ENCODE assay signal across 12 cellular contexts in genomic region chr6:20875369-20875963, GRCh38.
DNase-seq lines count a peak whose midpoint lies in the region; ATAC-seq, FAIRE-seq and TF ChIP-seq lines count a peak whose summit lies in the region.
"Had no signal": no experiment of that assay in that cellular context is flagged by ENCODE, and none has a peak within 500 bp of the region (broad histone marks: within the 10 kb centered on the region; RNA-seq: fewer than 3 reads in every experiment).

No MANE protein-coding gene starts in this region.

- no peaks in the 10 kb centered on the region for H3K27me3 Mint-ChIP-seq in progenitor cell of endocrine pancreas
- H3K27me3 Mint-ChIP-seq: CD4-positive, CD25-positive, alpha-beta regulatory T cell had no signal

- peak overlapping the region; percentile 82 for H3K27ac Mint-ChIP-seq in progenitor cell of endocrine pancreas
- H3K27ac Mint-ChIP-seq: CD4-positive, CD25-positive, alpha-beta regulatory T cell had no signal

- H3K36me3 Mint-ChIP-seq in progenitor cell of endocrine pancreas (ENCODE audit: insufficient read depth): peaks cover 3% of the 10 kb centered on the region

- ATAC-seq in stimulated activated naive CD8-positive, alpha-beta T cell treated with anti-CD3 and anti-CD28 coated beads, Interleukin-15, Interleukin-2, amounts not matched to agents 100 U/mL and 50 U/mL, for 24 hours: no peak
- ATAC-seq: mucosa of descending colon had no signal

- TF ChIP-seq CTCF in bronchial epithelial cell (IDR thresholded peaks at IDR 0.05; ENCODE audit: insufficient read depth, low read length, severe bottlenecking) (peak; percentile 16), progenitor cell of endocrine pancreas (IDR thresholded peaks at IDR 0.05; ENCODE audit: unreplicated experiment) (peak; percentile 31)

- peaks cover 4% of the 10 kb centered on the region for H3K9me3 Mint-ChIP-seq in progenitor cell of endocrine pancreas (ENCODE audit: low read depth)

- H3K36me3 ChIP-seq in bronchial epithelial cell (ENCODE audit: control insufficient read depth, insufficient read depth, low read length): no peaks in the 10 kb centered on the region
- H3K36me3 ChIP-seq: stomach had no signal

- H3K27me3 ChIP-seq in bronchial epithelial cell (ENCODE audit: control insufficient read depth, insufficient read depth, low read length): no peaks in the 10 kb centered on the region
- H3K27me3 ChIP-seq: stomach had no signal

- H3K4me3 ChIP-seq in bronchial epithelial cell (ENCODE audit: low read depth, low read length): no peak overlapping the region
- H3K4me3 ChIP-seq: mucosa of descending colon, stomach had no signal

- no peak for FAIRE-seq in bronchial epithelial cell (lab: Jason Lieb, UNC)

- no peak overlapping the region for H3K4me3 Mint-ChIP-seq in progenitor cell of endocrine pancreas (ENCODE audit: low read depth)
- H3K4me3 Mint-ChIP-seq: CD4-positive, CD25-positive, alpha-beta regulatory T cell had no signal

- peak; percentile 21 to 58 for DNase-seq in NCI-H2081 (lab: John Stamatoyannopoulos, UW)
- DNase-seq in NCI-H2081 treated with DMSO at 0.1 percent for 48 hours (lab: John Stamatoyannopoulos, UW): no peak
- peak; percentile 71 for DNase-seq in NCI-H2029 treated with DMSO at 0.1 percent for 48 hours (lab: John Stamatoyannopoulos, UW)
- DNase-seq in bronchial epithelial cell (ENCODE audit: low read depth): peak; percentile 40
- no peak for DNase-seq in progenitor cell of endocrine pancreas (ENCODE audit: low spot score, unreplicated experiment)
- no peak for DNase-seq in stimulated activated naive CD8-positive, alpha-beta T cell treated with anti-CD3 and anti-CD28 coated beads, Interleukin-15, Interleukin-2, amounts not matched to agents 100 U/mL and 50 U/mL, for 24 hours
- DNase-seq in GM19238 (ENCODE audit: insufficient read length, low spot score): no peak
- no peak for DNase-seq in cortex of kidney (lab: John Stamatoyannopoulos, UW)
- DNase-seq: activated CD8-positive, alpha-beta memory T cell treated with anti-CD3 and anti-CD28 coated beads, Interleukin-2, amount 50 U/mL, for 4 hours; stomach had no signal

- peaks cover 63% of the 10 kb centered on the region for H3K4me1 Mint-ChIP-seq in progenitor cell of endocrine pancreas (ENCODE audit: low read depth)

Comparison
In these comparisons a context has a peak if more than half of its experiments do, and no peak if none do; other contexts are left out.
1. DNase-seq: peak in NCI-H2081 (2 of 2), NCI-H2029 treated with DMSO at 0.1 percent for 48 hours (single experiment) and bronchial epithelial cell (single experiment); none in NCI-H2081 treated with DMSO at 0.1 percent for 48 hours (single experiment), progenitor cell of endocrine pancreas (single experiment), stimulated activated naive CD8-positive, alpha-beta T cell treated with anti-CD3 and anti-CD28 coated beads, Interleukin-15, Interleukin-2, amounts not matched to agents 100 U/mL and 50 U/mL, for 24 hours (single experiment), GM19238 (single experiment) and cortex of kidney (single experiment).